ENCODE assay signal across 10 cellular contexts in the genomic region with DNA sequence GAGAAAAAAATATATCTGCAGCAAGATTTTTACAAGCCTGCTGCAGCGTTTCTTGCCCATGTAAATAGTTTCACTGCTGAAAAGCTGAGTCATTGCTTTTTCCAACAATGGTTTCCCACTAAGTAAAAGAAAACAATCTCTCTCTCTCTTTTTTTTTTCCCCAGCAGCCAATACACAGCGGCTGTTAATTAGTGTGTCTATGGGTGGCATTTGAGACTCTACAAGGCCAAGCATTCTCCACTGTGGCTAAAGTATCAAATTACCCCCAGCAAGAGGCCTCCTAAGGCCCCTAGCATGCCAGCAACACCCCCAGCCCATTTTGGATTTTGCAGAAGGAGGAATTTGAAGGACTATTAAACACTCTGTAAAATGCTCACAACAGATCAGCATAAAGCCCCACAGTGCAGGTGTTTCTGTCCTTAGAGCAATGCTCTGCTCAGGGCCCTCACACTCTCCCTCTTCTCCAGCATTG.
DNase-seq lines count a peak whose midpoint lies in the region; ATAC-seq and TF ChIP-seq lines count a peak whose summit lies in the region.
"Had no signal": no experiment of that assay in that cellular context is flagged by ENCODE, and none has a peak within 500 bp of the region (broad histone marks: within the 10 kb centered on the region; RNA-seq: fewer than 3 reads in every experiment).

No MANE protein-coding gene starts in this region.

- H3K27ac ChIP-seq in DND-41 (ENCODE audit: low read length) (no peak overlapping the region), colonic mucosa (no peak overlapping the region)
- H3K27ac ChIP-seq: psoas muscle, upper lobe of right lung had no signal

- intact Hi-C loops in colonic mucosa (cut with DNase I), result no loop called here

- no peak overlapping the region for H2AFZ ChIP-seq in DND-41 (ENCODE audit: low read depth, low read length)

- H3K9ac ChIP-seq in DND-41 (ENCODE audit: low read depth, low read length), result no peak overlapping the region
- H3K9ac ChIP-seq in colonic mucosa (ENCODE audit: low read depth in 2 of 2, low read length in 2 of 2), result no peak overlapping the region

- H3K9me3 ChIP-seq in DND-41 (ENCODE audit: insufficient read depth, low read length, severe bottlenecking) (no peaks in the 10 kb centered on the region), colonic mucosa (no peaks in the 10 kb centered on the region)
- H3K9me3 ChIP-seq: psoas muscle, upper lobe of right lung had no signal

- TF ChIP-seq CTCF in DND-41 (IDR thresholded peaks at IDR 0.05; ENCODE audit: borderline replicate concordance, extremely low read depth, low read length, poor library complexity, severe bottlenecking) (no peak), colonic mucosa (IDR thresholded peaks at IDR 0.05) (no peak)

- DNase-seq in DND-41 (no peak), NCI-H146 (lab: John Stamatoyannopoulos, UW) (peak; percentile 90), brain pericyte (ENCODE audit: low read depth, low spot score) (peak; percentile 41), midbrain (lab: John Stamatoyannopoulos, UW) (peak; percentile 24), colonic mucosa (no peak), cerebellum (ENCODE audit: low spot score) (no peak)
- DNase-seq: psoas muscle, upper lobe of right lung had no signal

- no peaks in the 10 kb centered on the region for H4K20me1 ChIP-seq in DND-41 (ENCODE audit: insufficient read depth, low read length)

- H3K4me2 ChIP-seq in DND-41 (ENCODE audit: insufficient read depth, low read length), result no peak overlapping the region

- ATAC-seq in DND-41 (ENCODE audit: insufficient read depth, low read depth) (0 out of 3 replicates have a peak, but pooled peaks have one; percentile 19), HG03196 (IDR thresholded peaks at IDR 0.05; ENCODE audit: unreplicated experiment) (no peak), HG02759 (IDR thresholded peaks at IDR 0.05; ENCODE audit: unreplicated experiment) (no peak)
- ATAC-seq: psoas muscle, upper lobe of right lung had no signal

- H3K36me3 ChIP-seq in DND-41 (ENCODE audit: insufficient read depth, low read length), result no peaks in the 10 kb centered on the region
- no peaks in the 10 kb centered on the region for H3K36me3 ChIP-seq in colonic mucosa
- H3K36me3 ChIP-seq: upper lobe of right lung had no signal

- H3K27me3 ChIP-seq in DND-41 (ENCODE audit: insufficient read depth, low read length, poor library complexity) (no peaks in the 10 kb centered on the region), colonic mucosa (no peaks in the 10 kb centered on the region)
- H3K27me3 ChIP-seq: upper lobe of right lung had no signal

- no peaks in the 10 kb centered on the region for H3K79me2 ChIP-seq in DND-41 (ENCODE audit: insufficient read depth, low read length)

- H3K4me3 ChIP-seq in DND-41 (ENCODE audit: low read depth in 1 of 2, low read length in 2 of 2) (no peak overlapping the region), colonic mucosa (no peak overlapping the region)
- H3K4me3 ChIP-seq: psoas muscle, upper lobe of right lung had no signal

- H3K4me1 ChIP-seq in DND-41 (ENCODE audit: insufficient read depth, low read length) (no peaks in the 10 kb centered on the region), colonic mucosa (no peaks in the 10 kb centered on the region)
- H3K4me1 ChIP-seq: psoas muscle, upper lobe of right lung had no signal

Comparison
In these comparisons a context has a peak if more than half of its experiments do, and no peak if none do; other contexts are left out.
1. DNase-seq: peak in NCI-H146 (single experiment), brain pericyte (single experiment) and midbrain (single experiment); none in DND-41 (single experiment), colonic mucosa (single experiment) and cerebellum (single experiment).